Comparison of ENCODE assay signal across 9 cellular contexts in the genomic region with DNA sequence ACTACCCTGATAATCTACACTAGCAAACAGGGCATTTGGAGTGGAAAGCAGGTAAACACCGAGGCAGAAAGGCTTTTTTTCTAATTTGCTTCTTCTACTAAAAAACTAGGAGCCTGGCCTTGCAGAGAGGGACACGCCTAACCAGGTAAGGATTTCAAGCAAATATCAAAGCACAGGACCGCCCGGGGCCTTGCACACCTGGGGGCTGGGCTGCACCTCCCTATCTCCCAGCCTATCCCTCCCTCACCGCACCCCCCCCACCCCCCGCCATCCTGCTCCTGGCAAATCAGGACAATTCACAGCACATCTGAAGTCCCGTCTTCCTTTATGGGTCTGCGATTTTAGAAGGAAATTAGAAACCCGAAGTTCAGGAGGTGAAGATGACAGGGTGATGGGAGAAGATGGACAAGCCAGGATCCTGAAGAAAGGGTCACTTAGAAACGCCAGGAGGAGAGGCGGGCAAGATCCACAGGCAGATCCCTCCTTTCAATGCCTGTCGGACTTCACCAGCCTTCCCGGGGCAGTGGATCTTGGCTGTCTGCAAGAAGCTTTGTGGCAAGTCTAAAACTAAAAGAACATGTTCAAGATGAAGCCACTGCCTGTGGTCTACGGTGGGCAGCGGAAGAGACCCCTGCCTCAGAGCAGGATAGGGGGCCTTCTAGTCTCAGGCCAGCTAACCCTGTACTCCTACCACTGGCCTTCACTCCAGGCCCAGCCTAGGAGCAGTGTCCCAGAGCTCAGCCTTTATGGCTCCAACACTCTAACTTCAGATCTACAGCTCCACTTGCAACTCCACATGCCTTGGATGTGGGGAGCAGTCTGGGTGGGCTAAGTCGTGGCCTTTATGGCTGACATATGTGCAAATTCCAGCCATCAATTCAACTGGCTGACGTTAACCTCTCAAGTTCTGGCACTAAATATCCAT. TPM values are rescaled to one million over a fixed set of nuclear protein-coding genes. Genes with fewer than 3 reads are reported as not detected.
A peak's percentile ranks its signal among the peaks of the same experiment; 100 is the strongest.
DNase-seq lines count a peak whose midpoint lies in the region; ATAC-seq, FAIRE-seq and TF ChIP-seq lines count a peak whose summit lies in the region.
"Had no signal": no experiment of that assay in that cellular context is flagged by ENCODE, and none has a peak within 500 bp of the region (broad histone marks: within the 10 kb centered on the region; RNA-seq: fewer than 3 reads in every experiment).

No MANE protein-coding gene starts in this region.

- peak overlapping the region; percentile 95 for H3K4me2 ChIP-seq in neuronal stem cell (ENCODE audit: insufficient read depth, low read length, poor library complexity, severe bottlenecking)

- no peak for FAIRE-seq in HTR-8/SVneo (lab: Jason Lieb, UNC)

- H3K9ac ChIP-seq in neuronal stem cell (ENCODE audit: low read depth, low read length, poor library complexity), result no peak overlapping the region

- H3K27me3 ChIP-seq in left ventricle myocardium inferior (ENCODE audit: low read depth) (no peaks in the 10 kb centered on the region), neuronal stem cell (ENCODE audit: control insufficient read depth in 3 of 3, insufficient read depth in 3 of 3, low read depth in 1 of 3, low read length in 3 of 3) (peaks cover 0 to 3% (median 0%) of the 10 kb centered on the region in 3 experiments)

- H3K36me3 ChIP-seq in left ventricle myocardium inferior (no peaks in the 10 kb centered on the region), neuronal stem cell (replicated peaks in 1 of 2; ENCODE audit: control insufficient read depth in 2 of 2, insufficient read depth in 2 of 2, low read length in 2 of 2) (no peaks in the 10 kb centered on the region)

- H4K8ac ChIP-seq in neuronal stem cell (ENCODE audit: low read depth, low read length), result no peak overlapping the region

- H2AFZ ChIP-seq in neuronal stem cell (ENCODE audit: low read length), result no peak overlapping the region

- H3K4me3 ChIP-seq in left ventricle myocardium inferior, result peak overlapping the region; percentile 71
- peak overlapping the region; percentile 50 for H3K4me3 ChIP-seq in fibroblast of mammary gland (ENCODE audit: control insufficient read depth, low read depth, low read length)
- no peak overlapping the region for H3K4me3 ChIP-seq in neuronal stem cell (ENCODE audit: low read length in 2 of 2)

- H3K9me3 ChIP-seq in left ventricle myocardium inferior (replicated peaks) (no peaks in the 10 kb centered on the region), neuronal stem cell (replicated peaks in 1 of 2; ENCODE audit: control insufficient read depth in 2 of 2, insufficient read depth in 1 of 2, low read depth in 1 of 2, low read length in 2 of 2) (no peaks in the 10 kb centered on the region)

- no peak for TF ChIP-seq CTCF in left ventricle myocardium inferior (IDR thresholded peaks at IDR 0.05; ENCODE audit: borderline replicate concordance)
- TF ChIP-seq CTCF in fibroblast of mammary gland (conservative IDR thresholded peaks at IDR 0.05; ENCODE audit: control insufficient read depth, insufficient read depth, low read depth, low read length), result no peak

- H3K27ac ChIP-seq in left ventricle myocardium inferior (replicated peaks) (no peak overlapping the region), neuronal stem cell (replicated peaks; ENCODE audit: low read length) (no peak overlapping the region)

- peak overlapping the region; percentile 33 for H3K18ac ChIP-seq in neuronal stem cell (ENCODE audit: low read length)

- no peak overlapping the region for H3K23ac ChIP-seq in neuronal stem cell (ENCODE audit: low read depth, low read length, poor library complexity)

- intact Hi-C loops in left ventricle myocardium inferior (cut with micrococcal nuclease), result loop anchor here (2.0 kb wide), 1 partner anchor 29 kb away; no protein-coding TSS in a partner anchor
- intact Hi-C loops in Right ventricle myocardium superior (cut with DNase I), result no loop called here

- DNase-seq in left ventricle myocardium inferior (peak; percentile 9), Right ventricle myocardium superior (no peak), fibroblast of mammary gland (ENCODE audit: low read depth) (no peak), neuronal stem cell (ENCODE audit: low spot score) (no peak), NCI-H128 (lab: John Stamatoyannopoulos, UW; ENCODE audit: unreplicated experiment) (no peak), GM19238 (ENCODE audit: insufficient read length, low spot score) (no peak), HTR-8/SVneo (ENCODE audit: insufficient read length, low spot score) (no peak), SW 1271 (lab: John Stamatoyannopoulos, UW) (no peak)
- DNase-seq: activated naive CD4-positive, alpha-beta T cell treated with anti-CD3 and anti-CD28 coated beads, Interleukin-2, amount 50 U/mL, for 16 hours had no signal

- H2BK12ac ChIP-seq in neuronal stem cell (ENCODE audit: low read length), result no peak overlapping the region

- peaks cover 43% of the 10 kb centered on the region for H3K4me1 ChIP-seq in left ventricle myocardium inferior
- H3K4me1 ChIP-seq in neuronal stem cell (ENCODE audit: control insufficient read depth in 2 of 2, insufficient read depth in 1 of 2, low read depth in 1 of 2, low read length in 2 of 2), result peaks cover 3 to 32% of the 10 kb centered on the region in 2 donors

- peak overlapping the region; percentile 5 for H2AK5ac ChIP-seq in neuronal stem cell (ENCODE audit: low read depth, low read length)

- H2BK15ac ChIP-seq in neuronal stem cell (ENCODE audit: low read length), result no peak overlapping the region

- no peak overlapping the region for H3K4ac ChIP-seq in neuronal stem cell (ENCODE audit: low read length)

- H4K91ac ChIP-seq in neuronal stem cell (ENCODE audit: low read depth, low read length, poor library complexity), result no peak overlapping the region

- no peaks in the 10 kb centered on the region for H3K79me1 ChIP-seq in neuronal stem cell (ENCODE audit: low read depth, low read length)

- H2BK120ac ChIP-seq in neuronal stem cell (ENCODE audit: low read depth, low read length), result peak overlapping the region; percentile 83

- no peak overlapping the region for H2BK5ac ChIP-seq in neuronal stem cell (ENCODE audit: low read length)

- no CpG with 5 or more reads among the region's 17 CpGs for WGBS in neuronal stem cell (ENCODE audit: extremely low coverage in 2 of 2, insufficient read length in 2 of 2, insufficient replicate concordance in 1 of 2), 2 donors

- no peak for ATAC-seq in Right ventricle myocardium superior (ENCODE audit: poor library complexity)

- no peak overlapping the region for H3K14ac ChIP-seq in neuronal stem cell (ENCODE audit: low read length)

RNA-seq across cellular contexts. Expression of a gene that starts 43.9 kb away (rescaled TPM):
- total RNA-seq in left ventricle myocardium inferior, result 40.6 TPM
- 43.2 TPM for total RNA-seq in Right ventricle myocardium superior
- polyA plus RNA-seq in neuronal stem cell (2013, experiment 1 of 2), result 19.8 TPM
- polyA plus RNA-seq in neuronal stem cell (2013, experiment 2 of 2), result 19.8 TPM

Comparison
In these comparisons a context has a peak if more than half of its experiments do, and no peak if none do; other contexts are left out.
1. H3K4me3 ChIP-seq: peak in left ventricle myocardium inferior (single experiment) and fibroblast of mammary gland (single experiment); none in neuronal stem cell (0 of 2).